Comparison of ENCODE assay signal across 8 cellular contexts in genomic region chr1:16073490-16074104, GRCh38. TPM values are rescaled to one million over a fixed set of nuclear protein-coding genes. Genes with fewer than 3 reads are reported as not detected.
A peak's percentile ranks its signal among the peaks of the same experiment; 100 is the strongest.
DNase-seq lines count a peak whose midpoint lies in the region; TF ChIP-seq lines count a peak whose summit lies in the region.

TSS of gene FAM131C (minus strand) at chr1:16073651. CDS start at chr1:16073442, 209 bp downstream.

- H3K9ac ChIP-seq in HUES64 (ENCODE audit: low read depth, low read length) (no peak within 1 kb of the TSS), mucosa of rectum (ENCODE audit: low read depth in 1 of 2, low read length in 2 of 2) (peak within 1 kb of the TSS in 1 of 2 donors; percentile 56)

- no peaks in the 10 kb centered on the region for H3K4me1 Mint-ChIP-seq in Caco-2 (ENCODE audit: low read depth, unreplicated experiment)
- peaks cover 19% of the 10 kb centered on the region for H3K4me1 Mint-ChIP-seq in activated CD4-positive, alpha-beta T cell treated with anti-CD3 and anti-CD28 coated beads, Interleukin-2, amount 10 ng/mL, durations not matched to agents 24 days and 14 days

- H3K36me3 ChIP-seq in Caco-2 (ENCODE audit: control insufficient read depth, insufficient read depth, low read length) (no peaks in the 10 kb centered on the region), HUES64 (ENCODE audit: insufficient read depth, low read length) (no peaks in the 10 kb centered on the region), mucosa of rectum (ENCODE audit: control insufficient read depth in 2 of 2, insufficient read depth in 2 of 2, low read length in 2 of 2) (no peaks in the 10 kb centered on the region), thymus (ENCODE audit: control insufficient read depth, insufficient read depth) (no peaks in the 10 kb centered on the region)

- POLR2A ChIA-PET in Caco-2 (lab: Charles Lee) = no interaction called here

- DNase-seq in Caco-2 (peak in 1 of 2 experiments; percentile 54), ecto neural progenitor cell (ENCODE audit: low spot score) (peak; percentile 68), NCI-H1436 treated with DMSO at 0.1 percent for 48 hours (lab: John Stamatoyannopoulos, UW) (no peak), MV-4-11 (lab: John Stamatoyannopoulos, UW) (no peak)
- peak; percentile 84 for DNase-seq in activated CD4-positive, alpha-beta T cell treated with anti-CD3 and anti-CD28 coated beads, Interleukin-2, amount 10 ng/mL, durations not matched to agents 24 days and 14 days

- H3K27me3 ChIP-seq in Caco-2 (replicated peaks; ENCODE audit: control insufficient read depth, insufficient read depth, low read length) (no peaks in the 10 kb centered on the region), HUES64 (ENCODE audit: insufficient read depth, low read length) (peaks cover 47% of the 10 kb centered on the region), mucosa of rectum (ENCODE audit: control insufficient read depth in 2 of 2, insufficient read depth in 2 of 2, low read length in 2 of 2) (peaks cover 0 to 2% of the 10 kb centered on the region in 2 donors), thymus (ENCODE audit: control insufficient read depth, insufficient read depth) (peaks cover 23% of the 10 kb centered on the region)

- H3K4me3 ChIP-seq in Caco-2 (ENCODE audit: low read depth, low read length) (peak within 1 kb of the TSS; percentile 46), HUES64 (ENCODE audit: low read length) (peak within 1 kb of the TSS; percentile 64), mucosa of rectum (ENCODE audit: low read length in 2 of 2) (peak within 1 kb of the TSS; percentile 44 to 61), thymus (ENCODE audit: low read length) (peak within 1 kb of the TSS; percentile 37)

- WGBS in HUES64 = under 1% methylated on average over 52 of the region's 54 CpGs
- 2% methylated on average over 54 of the region's 54 CpGs for WGBS in thymus

- H3K4me3 Mint-ChIP-seq in Caco-2 (ENCODE audit: unreplicated experiment) = peak within 1 kb of the TSS; percentile 67
- peak within 1 kb of the TSS; percentile 78 for H3K4me3 Mint-ChIP-seq in activated CD4-positive, alpha-beta T cell treated with anti-CD3 and anti-CD28 coated beads, Interleukin-2, amount 10 ng/mL, durations not matched to agents 24 days and 14 days

- H3K27ac Mint-ChIP-seq in Caco-2 (ENCODE audit: unreplicated experiment) = no peak within 1 kb of the TSS
- peak within 1 kb of the TSS; percentile 51 for H3K27ac Mint-ChIP-seq in activated CD4-positive, alpha-beta T cell treated with anti-CD3 and anti-CD28 coated beads, Interleukin-2, amount 10 ng/mL, durations not matched to agents 24 days and 14 days

- H3K9me3 Mint-ChIP-seq in Caco-2 (ENCODE audit: unreplicated experiment) = no peaks in the 10 kb centered on the region
- H3K9me3 Mint-ChIP-seq in activated CD4-positive, alpha-beta T cell treated with anti-CD3 and anti-CD28 coated beads, Interleukin-2, amount 10 ng/mL, durations not matched to agents 24 days and 14 days = no peaks in the 10 kb centered on the region

- no peaks in the 10 kb centered on the region for H3K36me3 Mint-ChIP-seq in Caco-2 (ENCODE audit: insufficient read depth, unreplicated experiment)
- H3K36me3 Mint-ChIP-seq in activated CD4-positive, alpha-beta T cell treated with anti-CD3 and anti-CD28 coated beads, Interleukin-2, amount 10 ng/mL, durations not matched to agents 24 days and 14 days (ENCODE audit: low read depth) = no peaks in the 10 kb centered on the region

- BruUV-seq in Caco-2 (replicated peaks; lab: Mats Ljungman, UMichigan) = no TSS peak

- peak in 1 of 2 experiments; percentile 23 for TF ChIP-seq CTCF in Caco-2 (IDR thresholded peaks at IDR 0.05; ENCODE audit: insufficient read depth in 1 of 2, low read depth in 1 of 2, low read length in 1 of 2, severe bottlenecking in 1 of 2, unreplicated experiment in 1 of 2)

- no peak within 1 kb of the TSS for H3K27ac ChIP-seq in HUES64 (ENCODE audit: low read depth, low read length)
- H3K27ac ChIP-seq in mucosa of rectum (ENCODE audit: low read depth in 2 of 2, low read length in 2 of 2) = no peak within 1 kb of the TSS
- H3K27ac ChIP-seq in thymus (ENCODE audit: low read depth) = no peak within 1 kb of the TSS

- intact Hi-C loops in Caco-2 (cut with micrococcal nuclease; ENCODE audit: unreplicated experiment) = loop anchor here (10.0 kb wide), 1 partner anchor 291 kb away; the partner anchor contains the start of gene SZRD1
- intact Hi-C loops in activated CD4-positive, alpha-beta T cell treated with anti-CD3 and anti-CD28 coated beads, Interleukin-2, amount 10 ng/mL, durations not matched to agents 24 days and 14 days (cut with micrococcal nuclease) = loop anchor here (10.0 kb wide), 1 partner anchor 291 kb away; the partner anchor contains the start of gene SZRD1

- no peaks in the 10 kb centered on the region for H3K9me3 ChIP-seq in Caco-2
- no peaks in the 10 kb centered on the region for H3K9me3 ChIP-seq in HUES64 (ENCODE audit: insufficient read depth, low read depth, low read length)
- H3K9me3 ChIP-seq in mucosa of rectum (ENCODE audit: control insufficient read depth in 2 of 2, low read length in 2 of 2) = no peaks in the 10 kb centered on the region
- no peaks in the 10 kb centered on the region for H3K9me3 ChIP-seq in thymus (ENCODE audit: control insufficient read depth)

- H3K27me3 Mint-ChIP-seq in Caco-2 (ENCODE audit: insufficient read depth, unreplicated experiment) = no peaks in the 10 kb centered on the region
- H3K27me3 Mint-ChIP-seq in activated CD4-positive, alpha-beta T cell treated with anti-CD3 and anti-CD28 coated beads, Interleukin-2, amount 10 ng/mL, durations not matched to agents 24 days and 14 days = peaks cover 22% of the 10 kb centered on the region

- H3K4me1 ChIP-seq in Caco-2 (no peaks in the 10 kb centered on the region), HUES64 (ENCODE audit: insufficient read depth, low read length) (0 out of 2 replicates have a peak, but pooled peaks cover 6% of the 10 kb centered on the region), mucosa of rectum (ENCODE audit: control insufficient read depth in 2 of 2, insufficient read depth in 2 of 2, low read length in 2 of 2) (peaks cover 3 to 8% of the 10 kb centered on the region in 2 donors), thymus (ENCODE audit: control insufficient read depth, insufficient read depth, low read length) (peaks cover 6% of the 10 kb centered on the region)

- CTCF ChIA-PET in Caco-2 (lab: Charles Lee) = interaction anchor here (0.9 to 2.2 kb wide), 8 partner anchors 9 to 143 kb away, joined by 3 to 9 read pairs (median 4); no protein-coding TSS in a partner anchor

RNA-seq across cellular contexts. Expression of gene FAM131C, which starts in this region (rescaled TPM):
- 0.41 and 0.44 TPM in 2 replicates for total RNA-seq in Caco-2 (2022)
- 0.65 TPM for polyA plus RNA-seq in HUES64 (2013, experiment 1 of 2)
- polyA plus RNA-seq in HUES64 (2013, experiment 2 of 2) = 1.1 TPM
- 0.26 and 0.38 TPM in 2 replicates for total RNA-seq in activated CD4-positive, alpha-beta T cell treated with anti-CD3 and anti-CD28 coated beads, Interleukin-2, amount 10 ng/mL, durations not matched to agents 24 days and 14 days
- polyA plus RNA-seq in thymus = 0.96 TPM

Comparison
In these comparisons a context has a peak if more than half of its experiments do, and no peak if none do; other contexts are left out.
1. Peak in DNase-seq in activated CD4-positive, alpha-beta T cell treated with anti-CD3 and anti-CD28 coated beads, Interleukin-2, amount 10 ng/mL, durations not matched to agents 24 days and 14 days; RNA of the gene not detected or under 1 TPM.